Comparison of ENCODE assay signal across 8 cellular contexts in genomic region chr4:9123516-9124126, GRCh38. TPM values are rescaled to one million over a fixed set of nuclear protein-coding genes. Genes with fewer than 3 reads are reported as not detected.
A peak's percentile ranks its signal among the peaks of the same experiment; 100 is the strongest.
DNase-seq lines count a peak whose midpoint lies in the region; TF ChIP-seq lines count a peak whose summit lies in the region.
"Not testable (repeated sequence)": the region's sequence is repeated elsewhere in the genome, so short reads cannot be mapped to it uniquely, and the experiment has no call there.

No MANE protein-coding gene starts in this region.

- DNase-seq in CD1c-positive myeloid dendritic cell (ENCODE audit: extremely low spot score) (peak; percentile 23), HAP-1 (ENCODE audit: low spot score in 2 of 2) (peak; percentile 25 to 68), NCI-H460 (ENCODE audit: extremely low read depth, low read depth) (peak; percentile 41), cardiac muscle cell (ENCODE audit: low read depth in 1 of 2, low spot score in 1 of 2) (peak; percentile 40 to 86), neural progenitor cell (ENCODE audit: low spot score) (peak; percentile 68)
- DNase-seq in activated CD4-positive, alpha-beta T cell treated with anti-CD3 and anti-CD28 coated beads for 1 hour: peak; percentile 9
- DNase-seq in astrocyte of the spinal cord (ENCODE audit: low read depth, low spot score): not testable (repeated sequence)
- peak; percentile 4 for DNase-seq in stimulated activated CD8-positive, alpha-beta memory T cell treated with anti-CD3 and anti-CD28 coated beads, Interleukin-15, amount 100 ng/mL, for 1 hour (ENCODE audit: low read depth)

- not testable (repeated sequence) for H3K4me3 Mint-ChIP-seq in neural progenitor cell

- TF ChIP-seq CTCF in astrocyte of the spinal cord (IDR thresholded peaks at IDR 0.05; ENCODE audit: low read depth, low read length) (peak; percentile 8), cardiac muscle cell (IDR thresholded peaks at IDR 0.05; ENCODE audit: low read depth, low read length) (peak; percentile 75), neural progenitor cell (IDR thresholded peaks at IDR 0.05) (peak; percentile 68)

- not testable (repeated sequence) for H3K36me3 Mint-ChIP-seq in neural progenitor cell

- not testable (repeated sequence) for H3K27ac Mint-ChIP-seq in neural progenitor cell

- not testable (repeated sequence) for H3K4me2 ChIP-seq in neural progenitor cell

- H3F3A ChIP-seq in neural progenitor cell (ENCODE audit: low read depth): not testable (repeated sequence)

- H3K9ac ChIP-seq in neural progenitor cell: not testable (repeated sequence)

- H3K27me3 ChIP-seq in HAP-1 (ENCODE audit: low read depth); cardiac muscle cell; neural progenitor cell: not testable (repeated sequence)

- in situ Hi-C loops in HAP-1 (cut with MboI; ENCODE audit: low sequenced_read_pairs); astrocyte of the spinal cord (cut with HindIII; ENCODE audit: low sequenced_read_pairs): not testable (repeated sequence)

- H3K9me3 Mint-ChIP-seq in neural progenitor cell: not testable (repeated sequence)

- H3K27me3 Mint-ChIP-seq in neural progenitor cell (ENCODE audit: insufficient read depth, low read depth): not testable (repeated sequence)

- H3K4me1 ChIP-seq in HAP-1; cardiac muscle cell (ENCODE audit: low read depth); neural progenitor cell: not testable (repeated sequence)

- not testable (repeated sequence) for H3K27ac ChIP-seq in cardiac muscle cell, neural progenitor cell

- H3K9me3 ChIP-seq in HAP-1; cardiac muscle cell (ENCODE audit: low read depth); neural progenitor cell (ENCODE audit: low read depth): not testable (repeated sequence)

- H2AFZ ChIP-seq in neural progenitor cell (replicated peaks): not testable (repeated sequence)

- H3K4me3 ChIP-seq in HAP-1; astrocyte of the spinal cord (ENCODE audit: low read depth, low read length); cardiac muscle cell; neural progenitor cell: not testable (repeated sequence)

- H3K36me3 ChIP-seq in HAP-1 (replicated peaks); cardiac muscle cell; neural progenitor cell: not testable (repeated sequence)

- not testable (repeated sequence) for H3K4me1 Mint-ChIP-seq in neural progenitor cell

- H4K20me1 ChIP-seq in neural progenitor cell (ENCODE audit: low read depth): not testable (repeated sequence)

- H3K79me2 ChIP-seq in neural progenitor cell (ENCODE audit: low read depth): not testable (repeated sequence)

RNA-seq across cellular contexts. Expression of gene FAM90A26, which starts 46.6 kb away (rescaled TPM):
- total RNA-seq in NCI-H460 (2014; rRNA removed; shearing (Covaris generic)): not detected in 2 replicates
- polyA plus RNA-seq in NCI-H460 (2014; cell fraction: nucleus; rRNA removed): not detected in 2 replicates
- not detected in 2 replicates for total RNA-seq in cardiac muscle cell
- polyA plus RNA-seq in cardiac muscle cell: not detected in 2 replicates
- not detected in 2 replicates for total RNA-seq in neural progenitor cell (ENCODE audit: low replicate concordance)

Comparison
In these comparisons a context has a peak if more than half of its experiments do, and no peak if none do; other contexts are left out.
1. CTCF ChIP-seq: peak in every context shown above with its lines; median percentile 75 in cardiac muscle cell; 68 in neural progenitor cell; 8 in astrocyte of the spinal cord.